Comparison of ENCODE assay signal across 1 cellular context in the genomic region with DNA sequence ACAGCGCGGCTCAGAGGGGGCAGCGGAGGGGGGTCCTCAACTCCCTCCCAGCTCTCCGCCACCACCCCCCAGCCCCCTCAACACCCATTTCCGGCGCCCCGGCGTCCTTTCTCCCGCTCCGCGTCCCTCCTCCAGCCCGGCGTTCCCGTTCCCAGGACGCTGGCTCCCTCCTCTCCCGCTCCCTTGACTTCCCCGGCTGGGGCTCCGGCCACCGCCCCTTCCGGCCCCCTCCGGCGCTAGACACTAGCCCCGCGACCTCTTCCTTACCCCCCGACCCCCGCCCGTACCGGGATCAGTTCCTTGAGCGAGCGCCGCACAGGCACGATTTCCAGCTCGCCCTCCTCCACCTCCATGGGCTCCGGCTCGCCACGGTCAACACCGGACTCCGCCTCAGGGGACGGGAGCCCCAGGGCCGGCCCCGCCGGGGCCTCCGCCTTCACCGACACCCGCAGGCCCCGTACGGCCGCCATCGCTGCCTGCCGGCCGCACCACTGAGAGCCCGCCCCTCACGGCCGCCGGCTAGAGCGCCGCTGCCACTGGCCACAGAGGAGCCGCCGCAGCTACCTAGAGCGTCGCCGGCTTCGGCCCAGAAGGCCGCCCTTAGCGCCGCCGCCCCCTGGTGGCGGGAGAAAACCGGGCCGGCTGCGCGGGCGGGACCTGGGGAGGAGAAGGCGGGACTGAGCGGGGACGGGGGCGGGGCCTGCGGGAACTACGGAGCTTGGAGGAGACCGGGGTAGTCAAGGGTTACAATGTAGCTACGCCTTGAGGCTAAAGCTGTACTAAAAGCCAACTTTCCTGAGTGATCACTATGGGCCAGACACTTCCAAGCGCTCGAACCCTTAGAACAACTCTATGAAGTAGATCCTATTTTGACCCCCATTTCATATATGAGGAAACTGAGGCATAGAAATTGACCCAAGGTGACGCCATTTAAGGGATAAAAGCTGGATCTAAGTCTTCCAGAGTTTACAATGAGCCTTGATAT.
A peak's percentile ranks its signal among the peaks of the same experiment; 100 is the strongest.
TF ChIP-seq lines count a peak whose summit lies in the region.

A gene with protein sequence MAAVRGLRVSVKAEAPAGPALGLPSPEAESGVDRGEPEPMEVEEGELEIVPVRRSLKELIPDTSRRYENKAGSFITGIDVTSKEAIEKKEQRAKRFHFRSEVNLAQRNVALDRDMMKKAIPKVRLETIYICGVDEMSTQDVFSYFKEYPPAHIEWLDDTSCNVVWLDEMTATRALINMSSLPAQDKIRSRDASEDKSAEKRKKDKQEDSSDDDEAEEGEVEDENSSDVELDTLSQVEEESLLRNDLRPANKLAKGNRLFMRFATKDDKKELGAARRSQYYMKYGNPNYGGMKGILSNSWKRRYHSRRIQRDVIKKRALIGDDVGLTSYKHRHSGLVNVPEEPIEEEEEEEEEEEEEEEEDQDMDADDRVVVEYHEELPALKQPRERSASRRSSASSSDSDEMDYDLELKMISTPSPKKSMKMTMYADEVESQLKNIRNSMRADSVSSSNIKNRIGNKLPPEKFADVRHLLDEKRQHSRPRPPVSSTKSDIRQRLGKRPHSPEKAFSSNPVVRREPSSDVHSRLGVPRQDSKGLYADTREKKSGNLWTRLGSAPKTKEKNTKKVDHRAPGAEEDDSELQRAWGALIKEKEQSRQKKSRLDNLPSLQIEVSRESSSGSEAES (minus strand): TSS at position 493 of the 985 bp plus-strand sequence. CDS start 23 bp downstream, at position 470.

TF ChIP-seq in HEK293, 187 proteins besides CTCF, POLR2A, EP300 and RAD21 (continued from another document and continues in another):
- TF ChIP-seq, protein P1, sequence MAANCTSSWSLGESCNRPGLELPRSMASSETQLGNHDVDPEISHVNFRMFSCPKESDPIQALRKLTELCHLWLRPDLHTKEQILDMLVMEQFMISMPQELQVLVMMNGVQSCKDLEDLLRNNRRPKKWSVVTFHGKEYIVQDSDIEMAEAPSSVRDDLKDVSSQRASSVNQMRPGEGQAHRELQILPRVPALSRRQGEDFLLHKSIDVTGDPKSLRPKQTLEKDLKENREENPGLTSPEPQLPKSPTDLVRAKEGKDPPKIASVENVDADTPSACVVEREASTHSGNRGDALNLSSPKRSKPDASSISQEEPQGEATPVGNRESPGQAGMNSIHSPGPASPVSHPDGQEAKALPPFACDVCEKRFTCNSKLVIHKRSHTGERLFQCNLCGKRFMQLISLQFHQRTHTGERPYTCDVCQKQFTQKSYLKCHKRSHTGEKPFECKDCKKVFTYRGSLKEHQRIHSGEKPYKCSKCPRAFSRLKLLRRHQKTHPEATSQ (tag by site-specific recombination; IDR thresholded peaks at IDR 0.05), result peak; percentile 76; the same call in 1 of the 2 replicates
- TF ChIP-seq ZNF600 (tag by site-specific recombination; IDR thresholded peaks at IDR 0.05) (0 out of 2 replicates have a peak, but pooled peaks have one; percentile 60), ZNF785 (tag by site-specific recombination; IDR thresholded peaks at IDR 0.05) (peak; percentile 76), ZNF626 (tag by site-specific recombination; IDR thresholded peaks at IDR 0.05) (no peak), ZNF19 (tag by site-specific recombination; IDR thresholded peaks at IDR 0.05; ENCODE audit: low read depth) (no peak), GFI1B (tag by site-specific recombination; IDR thresholded peaks at IDR 0.05) (0 out of 2 replicates have a peak, but pooled peaks have one; percentile 5), ZNF549 (tag by site-specific recombination; IDR thresholded peaks at IDR 0.05) (no peak), ZNF37A (tag by site-specific recombination; IDR thresholded peaks at IDR 0.05) (no peak; the same call in 1 of the 2 replicates), ZNF514 (tag by site-specific recombination; IDR thresholded peaks at IDR 0.05) (no peak), OVOL3 (tag by site-specific recombination; IDR thresholded peaks at IDR 0.05) (no peak), ZNF350 (tag by site-specific recombination; IDR thresholded peaks at IDR 0.05) (no peak), ZSCAN16 (tag by site-specific recombination; IDR thresholded peaks at IDR 0.05) (no peak), HOXD13 (CRISPR knock-in tag; IDR thresholded peaks at IDR 0.05; ENCODE audit: borderline replicate concordance) (no peak), ZNF501 (tag by site-specific recombination; IDR thresholded peaks at IDR 0.05) (no peak; the same call in none of the 2 replicates), KLF16 (tag by site-specific recombination; IDR thresholded peaks at IDR 0.05) (peak; percentile 56), ZNF274 (IDR thresholded peaks at IDR 0.05; ENCODE audit: low read length) (no peak), ZNF274 (tag by site-specific recombination; IDR thresholded peaks at IDR 0.05; ENCODE audit: borderline replicate concordance) (no peak), ZNF214 (tag by site-specific recombination; IDR thresholded peaks at IDR 0.05; ENCODE audit: borderline replicate concordance) (no peak), ZNF132 (tag by site-specific recombination; IDR thresholded peaks at IDR 0.05; ENCODE audit: borderline replicate concordance) (no peak), ZNF571 (tag by site-specific recombination; IDR thresholded peaks at IDR 0.05) (no peak), GLIS1 (tag by site-specific recombination; IDR thresholded peaks at IDR 0.05) (peak; percentile 89), GLIS2 (tag by site-specific recombination; IDR thresholded peaks at IDR 0.05) (peak; percentile 99), KLF7 (tag by site-specific recombination; IDR thresholded peaks at IDR 0.05; ENCODE audit: borderline replicate concordance) (peak; percentile 67), SALL2 (tag by site-specific recombination; IDR thresholded peaks at IDR 0.05; ENCODE audit: borderline replicate concordance) (peak; percentile 81; the same call in 1 of the 2 replicates), ZNF140 (tag by site-specific recombination; IDR thresholded peaks at IDR 0.05) (no peak), ZFHX2 (tag by site-specific recombination; conservative IDR thresholded peaks at IDR 0.05) (peak; percentile 89), HOXC10 (CRISPR knock-in tag; IDR thresholded peaks at IDR 0.05) (no peak), PRDM1 (tag by site-specific recombination; IDR thresholded peaks at IDR 0.05) (no peak), YY1 (tag by site-specific recombination; IDR thresholded peaks at IDR 0.05) (peak; percentile 95), ZSCAN23 (tag by site-specific recombination; IDR thresholded peaks at IDR 0.05) (no peak; the same call in 1 of the 2 replicates), SP7 (tag by site-specific recombination; IDR thresholded peaks at IDR 0.05) (peak; percentile 85; the same call in 1 of the 2 replicates), ZNF114 (tag by site-specific recombination; IDR thresholded peaks at IDR 0.05) (no peak), ZNF433 (tag by site-specific recombination; IDR thresholded peaks at IDR 0.05; ENCODE audit: low read depth) (no peak), ZNF169 (tag by site-specific recombination; IDR thresholded peaks at IDR 0.05) (no peak), GLI4 (tag by site-specific recombination; IDR thresholded peaks at IDR 0.05) (no peak), ZNF211 (tag by site-specific recombination; IDR thresholded peaks at IDR 0.05; ENCODE audit: low read depth) (no peak), ZNF560 (tag by site-specific recombination; IDR thresholded peaks at IDR 0.05; ENCODE audit: borderline replicate concordance) (no peak), SCRT1 (tag by site-specific recombination; IDR thresholded peaks at IDR 0.05; ENCODE audit: borderline replicate concordance) (no peak)
- TF ChIP-seq, protein P2, sequence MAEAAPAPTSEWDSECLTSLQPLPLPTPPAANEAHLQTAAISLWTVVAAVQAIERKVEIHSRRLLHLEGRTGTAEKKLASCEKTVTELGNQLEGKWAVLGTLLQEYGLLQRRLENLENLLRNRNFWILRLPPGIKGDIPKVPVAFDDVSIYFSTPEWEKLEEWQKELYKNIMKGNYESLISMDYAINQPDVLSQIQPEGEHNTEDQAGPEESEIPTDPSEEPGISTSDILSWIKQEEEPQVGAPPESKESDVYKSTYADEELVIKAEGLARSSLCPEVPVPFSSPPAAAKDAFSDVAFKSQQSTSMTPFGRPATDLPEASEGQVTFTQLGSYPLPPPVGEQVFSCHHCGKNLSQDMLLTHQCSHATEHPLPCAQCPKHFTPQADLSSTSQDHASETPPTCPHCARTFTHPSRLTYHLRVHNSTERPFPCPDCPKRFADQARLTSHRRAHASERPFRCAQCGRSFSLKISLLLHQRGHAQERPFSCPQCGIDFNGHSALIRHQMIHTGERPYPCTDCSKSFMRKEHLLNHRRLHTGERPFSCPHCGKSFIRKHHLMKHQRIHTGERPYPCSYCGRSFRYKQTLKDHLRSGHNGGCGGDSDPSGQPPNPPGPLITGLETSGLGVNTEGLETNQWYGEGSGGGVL (tag by site-specific recombination; IDR thresholded peaks at IDR 0.05), result peak; percentile 100
- TF ChIP-seq, protein P3, sequence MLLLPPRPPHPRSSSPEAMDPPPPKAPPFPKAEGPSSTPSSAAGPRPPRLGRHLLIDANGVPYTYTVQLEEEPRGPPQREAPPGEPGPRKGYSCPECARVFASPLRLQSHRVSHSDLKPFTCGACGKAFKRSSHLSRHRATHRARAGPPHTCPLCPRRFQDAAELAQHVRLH (tag by site-specific recombination; IDR thresholded peaks at IDR 0.05), result no peak
- TF ChIP-seq, protein P4, sequence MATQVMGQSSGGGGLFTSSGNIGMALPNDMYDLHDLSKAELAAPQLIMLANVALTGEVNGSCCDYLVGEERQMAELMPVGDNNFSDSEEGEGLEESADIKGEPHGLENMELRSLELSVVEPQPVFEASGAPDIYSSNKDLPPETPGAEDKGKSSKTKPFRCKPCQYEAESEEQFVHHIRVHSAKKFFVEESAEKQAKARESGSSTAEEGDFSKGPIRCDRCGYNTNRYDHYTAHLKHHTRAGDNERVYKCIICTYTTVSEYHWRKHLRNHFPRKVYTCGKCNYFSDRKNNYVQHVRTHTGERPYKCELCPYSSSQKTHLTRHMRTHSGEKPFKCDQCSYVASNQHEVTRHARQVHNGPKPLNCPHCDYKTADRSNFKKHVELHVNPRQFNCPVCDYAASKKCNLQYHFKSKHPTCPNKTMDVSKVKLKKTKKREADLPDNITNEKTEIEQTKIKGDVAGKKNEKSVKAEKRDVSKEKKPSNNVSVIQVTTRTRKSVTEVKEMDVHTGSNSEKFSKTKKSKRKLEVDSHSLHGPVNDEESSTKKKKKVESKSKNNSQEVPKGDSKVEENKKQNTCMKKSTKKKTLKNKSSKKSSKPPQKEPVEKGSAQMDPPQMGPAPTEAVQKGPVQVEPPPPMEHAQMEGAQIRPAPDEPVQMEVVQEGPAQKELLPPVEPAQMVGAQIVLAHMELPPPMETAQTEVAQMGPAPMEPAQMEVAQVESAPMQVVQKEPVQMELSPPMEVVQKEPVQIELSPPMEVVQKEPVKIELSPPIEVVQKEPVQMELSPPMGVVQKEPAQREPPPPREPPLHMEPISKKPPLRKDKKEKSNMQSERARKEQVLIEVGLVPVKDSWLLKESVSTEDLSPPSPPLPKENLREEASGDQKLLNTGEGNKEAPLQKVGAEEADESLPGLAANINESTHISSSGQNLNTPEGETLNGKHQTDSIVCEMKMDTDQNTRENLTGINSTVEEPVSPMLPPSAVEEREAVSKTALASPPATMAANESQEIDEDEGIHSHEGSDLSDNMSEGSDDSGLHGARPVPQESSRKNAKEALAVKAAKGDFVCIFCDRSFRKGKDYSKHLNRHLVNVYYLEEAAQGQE (tag by site-specific recombination; IDR thresholded peaks at IDR 0.05), result 0 out of 2 replicates have a peak, but pooled peaks have one; percentile 13
- TF ChIP-seq, protein P5, sequence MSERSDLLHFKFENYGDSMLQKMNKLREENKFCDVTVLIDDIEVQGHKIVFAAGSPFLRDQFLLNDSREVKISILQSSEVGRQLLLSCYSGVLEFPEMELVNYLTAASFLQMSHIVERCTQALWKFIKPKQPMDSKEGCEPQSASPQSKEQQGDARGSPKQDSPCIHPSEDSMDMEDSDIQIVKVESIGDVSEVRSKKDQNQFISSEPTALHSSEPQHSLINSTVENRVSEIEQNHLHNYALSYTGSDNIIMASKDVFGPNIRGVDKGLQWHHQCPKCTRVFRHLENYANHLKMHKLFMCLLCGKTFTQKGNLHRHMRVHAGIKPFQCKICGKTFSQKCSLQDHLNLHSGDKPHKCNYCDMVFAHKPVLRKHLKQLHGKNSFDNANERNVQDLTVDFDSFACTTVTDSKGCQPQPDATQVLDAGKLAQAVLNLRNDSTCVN (tag by site-specific recombination; optimal IDR thresholded peaks at IDR 0.05), result peak; percentile 57
- TF ChIP-seq, protein P6, sequence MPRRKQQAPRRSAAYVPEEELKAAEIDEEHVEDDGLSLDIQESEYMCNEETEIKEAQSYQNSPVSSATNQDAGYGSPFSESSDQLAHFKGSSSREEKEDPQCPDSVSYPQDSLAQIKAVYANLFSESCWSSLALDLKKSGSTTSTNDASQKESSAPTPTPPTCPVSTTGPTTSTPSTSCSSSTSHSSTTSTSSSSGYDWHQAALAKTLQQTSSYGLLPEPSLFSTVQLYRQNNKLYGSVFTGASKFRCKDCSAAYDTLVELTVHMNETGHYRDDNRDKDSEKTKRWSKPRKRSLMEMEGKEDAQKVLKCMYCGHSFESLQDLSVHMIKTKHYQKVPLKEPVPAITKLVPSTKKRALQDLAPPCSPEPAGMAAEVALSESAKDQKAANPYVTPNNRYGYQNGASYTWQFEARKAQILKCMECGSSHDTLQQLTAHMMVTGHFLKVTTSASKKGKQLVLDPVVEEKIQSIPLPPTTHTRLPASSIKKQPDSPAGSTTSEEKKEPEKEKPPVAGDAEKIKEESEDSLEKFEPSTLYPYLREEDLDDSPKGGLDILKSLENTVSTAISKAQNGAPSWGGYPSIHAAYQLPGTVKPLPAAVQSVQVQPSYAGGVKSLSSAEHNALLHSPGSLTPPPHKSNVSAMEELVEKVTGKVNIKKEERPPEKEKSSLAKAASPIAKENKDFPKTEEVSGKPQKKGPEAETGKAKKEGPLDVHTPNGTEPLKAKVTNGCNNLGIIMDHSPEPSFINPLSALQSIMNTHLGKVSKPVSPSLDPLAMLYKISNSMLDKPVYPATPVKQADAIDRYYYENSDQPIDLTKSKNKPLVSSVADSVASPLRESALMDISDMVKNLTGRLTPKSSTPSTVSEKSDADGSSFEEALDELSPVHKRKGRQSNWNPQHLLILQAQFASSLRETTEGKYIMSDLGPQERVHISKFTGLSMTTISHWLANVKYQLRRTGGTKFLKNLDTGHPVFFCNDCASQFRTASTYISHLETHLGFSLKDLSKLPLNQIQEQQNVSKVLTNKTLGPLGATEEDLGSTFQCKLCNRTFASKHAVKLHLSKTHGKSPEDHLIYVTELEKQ (tag by site-specific recombination; IDR thresholded peaks at IDR 0.05; ENCODE audit: borderline replicate concordance), result peak; percentile 56; the same call in 1 of the 2 replicates
- TF ChIP-seq, protein P7, sequence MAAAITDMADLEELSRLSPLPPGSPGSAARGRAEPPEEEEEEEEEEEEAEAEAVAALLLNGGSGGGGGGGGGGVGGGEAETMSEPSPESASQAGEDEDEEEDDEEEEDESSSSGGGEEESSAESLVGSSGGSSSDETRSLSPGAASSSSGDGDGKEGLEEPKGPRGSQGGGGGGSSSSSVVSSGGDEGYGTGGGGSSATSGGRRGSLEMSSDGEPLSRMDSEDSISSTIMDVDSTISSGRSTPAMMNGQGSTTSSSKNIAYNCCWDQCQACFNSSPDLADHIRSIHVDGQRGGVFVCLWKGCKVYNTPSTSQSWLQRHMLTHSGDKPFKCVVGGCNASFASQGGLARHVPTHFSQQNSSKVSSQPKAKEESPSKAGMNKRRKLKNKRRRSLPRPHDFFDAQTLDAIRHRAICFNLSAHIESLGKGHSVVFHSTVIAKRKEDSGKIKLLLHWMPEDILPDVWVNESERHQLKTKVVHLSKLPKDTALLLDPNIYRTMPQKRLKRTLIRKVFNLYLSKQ (tag by site-specific recombination; IDR thresholded peaks at IDR 0.05; ENCODE audit: borderline replicate concordance), result no peak
